In genomic region chr11:748007-748359, GRCh38 we compare ENCODE assay signal across 1 cellular context.
A peak's percentile ranks its signal among the peaks of the same experiment; 100 is the strongest.
TF ChIP-seq lines count a peak whose summit lies in the region.

No MANE protein-coding gene starts in this region.

TF ChIP-seq in GM12878, 131 proteins besides CTCF, POLR2A, EP300 and RAD21:
- TF ChIP-seq RUNX3 (IDR thresholded peaks at IDR 0.05; ENCODE audit: low read length) (peak; percentile 67), MXI1 (IDR thresholded peaks at IDR 0.05; ENCODE audit: low read depth, low read length) (0 out of 2 replicates have a peak, but pooled peaks have one; percentile 53), DPF2 (IDR thresholded peaks at IDR 0.05) (no peak)
TF ChIP-seq in GM12878: peak in this region for 2.
